ENCODE assay signal across 31 cellular contexts in the genomic region with DNA sequence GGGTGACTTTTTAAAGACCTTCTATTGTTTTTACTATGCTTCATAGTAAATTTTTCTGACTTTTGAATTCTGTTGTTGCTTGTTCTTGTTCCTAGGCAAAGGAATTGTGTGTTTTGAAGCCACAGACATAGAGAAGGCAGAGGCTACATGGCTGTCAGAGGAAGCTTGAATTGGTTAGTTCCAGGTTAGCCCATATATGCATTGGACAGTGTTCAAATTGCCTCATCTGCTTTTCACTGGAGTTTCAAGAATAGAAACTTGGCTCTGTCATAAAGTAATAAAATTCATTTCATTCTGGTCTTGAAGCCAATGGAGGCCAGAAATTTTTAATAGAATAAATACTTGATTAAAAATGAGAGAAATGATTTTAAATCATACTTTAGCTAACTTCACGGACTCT.
"Had no signal": no experiment of that assay in that cellular context is flagged by ENCODE, and none has a peak within 500 bp of the region (broad histone marks: within the 10 kb centered on the region; RNA-seq: fewer than 3 reads in every experiment).

No MANE protein-coding gene starts in this region.

- ATAC-seq: activated CD4-positive, alpha-beta T cell treated with anti-CD3 and anti-CD28 coated beads for 36 hours; activated CD4-positive, CD25-positive, alpha-beta regulatory T cell treated with anti-CD3 and anti-CD28 coated beads, Interleukin-2, amount 50 U/mL, for 24 hours; activated CD8-positive, alpha-beta memory T cell treated with anti-CD3 and anti-CD28 coated beads, Interleukin-2, amount 10 ng/mL, durations not matched to agents 7 days and 5 days; activated CD8-positive, alpha-beta T cell treated with anti-CD3 and anti-CD28 coated beads, Interleukin-2, amount 10 ng/mL, durations not matched to agents 7 days and 5 days; activated naive CD8-positive, alpha-beta T cell treated with anti-CD3 and anti-CD28 coated beads, Interleukin-2, amount 50 U/mL, for 24 hours; WTC11 had no signal

- H3K4me1 ChIP-seq: ascending aorta had no signal

- H3K27me3 ChIP-seq: ascending aorta, cardiac muscle cell had no signal

- DNase-seq: activated CD4-positive, alpha-beta memory T cell treated with anti-CD3 and anti-CD28 coated beads, Interleukin-2, amount 10 ng/mL, durations not matched to agents 7 days and 5 days; activated CD4-positive, alpha-beta T cell treated with anti-CD3 and anti-CD28 coated beads for 1 hour; activated CD4-positive, alpha-beta T cell treated with anti-CD3 and anti-CD28 coated beads for 36 hours; activated CD4-positive, alpha-beta T cell treated with anti-CD3 and anti-CD28 coated beads for 48 hours; activated CD4-positive, alpha-beta T cell treated with anti-CD3 and anti-CD28 coated beads, Interleukin-2, amount 10 ng/mL, durations not matched to agents 7 days and 5 days; activated CD4-positive, alpha-beta T cell treated with anti-CD3 and anti-CD28 coated beads, Interleukin-2, amount 50 U/mL, for 48 hours; activated CD4-positive, CD25-positive, alpha-beta regulatory T cell; activated CD8-positive, alpha-beta memory T cell treated with anti-CD3 and anti-CD28 coated beads for 24 hours; activated CD8-positive, alpha-beta memory T cell treated with anti-CD3 and anti-CD28 coated beads, Interleukin-2, amount 10 ng/mL, durations not matched to agents 7 days and 5 days; activated CD8-positive, alpha-beta memory T cell treated with anti-CD3 and anti-CD28 coated beads, Interleukin-2, amount 50 U/mL, for 48 hours; activated CD8-positive, alpha-beta T cell treated with anti-CD3 and anti-CD28 coated beads, Interleukin-2, amount 10 ng/mL, durations not matched to agents 7 days and 5 days; activated effector memory CD4-positive, alpha-beta T cell treated with Interleukin-2 at 50 U/mL for 16 hours; activated gamma-delta T cell; activated naive CD4-positive, alpha-beta T cell treated with anti-CD3 and anti-CD28 coated beads, Interleukin-2, amount 10 ng/mL, durations not matched to agents 7 days and 5 days; activated naive CD4-positive, alpha-beta T cell treated with Interleukin-2 at 50 U/mL for 16 hours; activated naive CD8-positive, alpha-beta T cell treated with anti-CD3 and anti-CD28 coated beads, Interleukin-2, amount 10 ng/mL, durations not matched to agents 7 days and 5 days; activated naive CD8-positive, alpha-beta T cell treated with anti-CD3 and anti-CD28 coated beads, Interleukin-2, amount 50 U/mL, for 24 hours; activated T-cell treated with anti-CD3 and anti-CD28 coated beads, Interleukin-2, amount 50 U/mL, for 24 hours; activated T-cell treated with anti-CD3 and anti-CD28 coated beads, Interleukin-2, amount 50 U/mL, for 48 hours; amygdala; anterior cingulate cortex; caudate nucleus; cerebellar nuclear complex; T-helper 1 cell; T-helper 2 cell; T-helper 9 cell; WERI-Rb-1 had no signal

- H3K27ac ChIP-seq: ascending aorta, cardiac muscle cell, WERI-Rb-1 had no signal

- H3K4me3 ChIP-seq: ascending aorta, cardiac muscle cell had no signal

- H3K36me3 ChIP-seq: ascending aorta, cardiac muscle cell, WERI-Rb-1 had no signal

- H3K9me3 ChIP-seq: ascending aorta had no signal
